ENCODE assay signal across 13 cellular contexts in genomic region chr22:19041403-19042074, GRCh38.
"Had no signal": no experiment of that assay in that cellular context is flagged by ENCODE, and none has a peak within 500 bp of the region (broad histone marks: within the 10 kb centered on the region; RNA-seq: fewer than 3 reads in every experiment).

No MANE protein-coding gene starts in this region.

- FAIRE-seq: TTC549 had no signal

- H3K9me3 ChIP-seq: ovary, uterus had no signal

- H3K27me3 ChIP-seq: brain microvascular endothelial cell, ovary, uterus had no signal

- H3K4me3 ChIP-seq: ovary, uterus had no signal

- DNase-seq: activated CD4-positive, alpha-beta T cell treated with anti-CD3 and anti-CD28 coated beads, Interleukin-2, amount 50 U/mL, for 48 hours; activated CD4-positive, CD25-positive, alpha-beta regulatory T cell; activated naive CD4-positive, alpha-beta T cell treated with anti-CD3 and anti-CD28 coated beads for 36 hours; activated T-cell treated with anti-CD3 and anti-CD28 coated beads, Interleukin-2, amount 50 U/mL, for 72 hours; amygdala; brain microvascular endothelial cell; dermis blood vessel endothelial cell; left cardiac atrium; mammary epithelial cell; T-helper 2 cell; uterus had no signal

- H3K27ac ChIP-seq: brain microvascular endothelial cell, ovary, uterus had no signal

- H3K4me1 ChIP-seq: uterus had no signal

- H3K36me3 ChIP-seq: ovary, uterus had no signal
